ENCODE assay signal across 15 cellular contexts in the genomic region with DNA sequence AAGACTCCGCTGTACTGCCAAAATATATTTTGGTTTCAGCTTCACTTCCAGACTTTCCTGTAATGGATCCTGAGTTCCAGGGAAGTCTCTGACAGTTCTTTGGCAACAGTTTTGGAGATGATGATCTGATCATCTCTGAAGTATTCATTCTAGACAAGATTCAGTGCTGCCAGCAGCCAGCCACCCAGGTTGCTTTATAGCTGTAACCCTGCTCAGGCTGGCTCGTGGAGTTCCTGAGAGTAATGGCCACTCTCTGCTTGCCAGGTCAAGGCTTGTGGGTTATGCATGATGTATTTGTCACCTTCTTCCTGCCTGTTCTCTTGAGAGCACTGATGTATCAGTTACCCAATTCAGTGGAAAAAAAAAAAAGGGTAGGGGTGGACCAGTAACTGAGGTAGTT.
DNase-seq lines count a peak whose midpoint lies in the region; ATAC-seq, FAIRE-seq and TF ChIP-seq lines count a peak whose summit lies in the region.
"Had no signal": no experiment of that assay in that cellular context is flagged by ENCODE, and none has a peak within 500 bp of the region (broad histone marks: within the 10 kb centered on the region; RNA-seq: fewer than 3 reads in every experiment).

No MANE protein-coding gene starts in this region.

- TF ChIP-seq CTCF in cardiac fibroblast (IDR thresholded peaks at IDR 0.05; ENCODE audit: low read depth, low read length): no peak
- TF ChIP-seq CTCF in psoas muscle (IDR thresholded peaks at IDR 0.05): no peak
- TF ChIP-seq CTCF in Caco-2 (IDR thresholded peaks at IDR 0.05; ENCODE audit: insufficient read depth in 1 of 2, low read depth in 1 of 2, low read length in 1 of 2, severe bottlenecking in 1 of 2, unreplicated experiment in 1 of 2): no peak
- no peak for TF ChIP-seq CTCF in D721Med (IDR thresholded peaks at IDR 0.05; ENCODE audit: insufficient read depth, missing control alignments)

- CTCF ChIA-PET in Caco-2 (lab: Charles Lee): no interaction called here

- 9 to 35% (median 9%) methylated on average over 2 of the region's 2 CpGs for WGBS in psoas muscle, 3 donors

- H3K27me3 Mint-ChIP-seq in Caco-2 (ENCODE audit: insufficient read depth, unreplicated experiment): no peaks in the 10 kb centered on the region

- H3K4me1 ChIP-seq in psoas muscle: peaks cover 6% of the 10 kb centered on the region
- peaks cover 10% of the 10 kb centered on the region; the same call in 1 of the 2 replicates for H3K4me1 ChIP-seq in Caco-2

- DNase-seq in GM03348 (ENCODE audit: low spot score) (peak; percentile 16), HT1080 (ENCODE audit: low read depth) (peak; percentile 52), cardiac fibroblast (ENCODE audit: low read depth in 2 of 2) (peak; percentile 33 to 38), psoas muscle (peak; percentile 56 to 57), NCI-H1417 treated with DMSO at 0.1 percent for 48 hours (lab: John Stamatoyannopoulos, UW) (no peak), Caco-2 (no peak), D721Med (ENCODE audit: insufficient read length, low spot score) (no peak)
- DNase-seq: activated CD4-positive, alpha-beta T cell treated with anti-CD3 and anti-CD28 coated beads, Interleukin-2, amount 50 U/mL, for 4 hours; activated gamma-delta T cell treated with Interleukin-2 at 50 U/mL for 16 hours; left colon; NCI-H1417; NCI-H69; T-helper 9 cell had no signal

- peaks cover 30% of the 10 kb centered on the region for H3K36me3 Mint-ChIP-seq in Caco-2 (ENCODE audit: insufficient read depth, unreplicated experiment)

- no TSS peak for BruUV-seq in Caco-2 (replicated peaks; lab: Mats Ljungman, UMichigan)

- H3K4me3 Mint-ChIP-seq in Caco-2 (ENCODE audit: unreplicated experiment): no peak overlapping the region

- H3K27ac ChIP-seq in psoas muscle: no peak overlapping the region
- H3K27ac ChIP-seq: skin epidermis had no signal

- no peak overlapping the region for H3K27ac Mint-ChIP-seq in Caco-2 (ENCODE audit: unreplicated experiment)

- no peaks in the 10 kb centered on the region for H3K27me3 ChIP-seq in psoas muscle (ENCODE audit: insufficient read depth in 3 of 3, low read length in 2 of 3)
- H3K27me3 ChIP-seq in Caco-2 (replicated peaks; ENCODE audit: control insufficient read depth, insufficient read depth, low read length): no peaks in the 10 kb centered on the region

- no peak for FAIRE-seq in D721Med (lab: Jason Lieb, UNC)

- intact Hi-C loops in psoas muscle (cut with DNase I): no loop called here
- intact Hi-C loops in Caco-2 (cut with micrococcal nuclease; ENCODE audit: unreplicated experiment): loop anchor here (10.0 kb wide), 1 partner anchor 305 kb away; a partner anchor contains a TSS

- H3K4me1 Mint-ChIP-seq in Caco-2 (ENCODE audit: low read depth, unreplicated experiment): no peaks in the 10 kb centered on the region

- POLR2A ChIA-PET in Caco-2 (lab: Charles Lee): interaction anchor here (0.6 kb wide), 1 partner anchor 13 kb away, joined by 4 read pairs; no protein-coding TSS in a partner anchor

- ATAC-seq in psoas muscle (peak; percentile 66 to 92 (median 88)), GM19328 (IDR thresholded peaks at IDR 0.05; ENCODE audit: unreplicated experiment) (no peak)
- ATAC-seq: left colon had no signal

- H3K9me3 Mint-ChIP-seq in Caco-2 (ENCODE audit: unreplicated experiment): no peaks in the 10 kb centered on the region

- H3K4me3 ChIP-seq in cardiac fibroblast (replicated peaks in 1 of 2; ENCODE audit: low read depth in 2 of 2, low read length in 2 of 2) (no peak overlapping the region), psoas muscle (no peak overlapping the region), Caco-2 (ENCODE audit: low read depth, low read length) (no peak overlapping the region)
- H3K4me3 ChIP-seq: skin epidermis had no signal

- no peaks in the 10 kb centered on the region for H3K9me3 ChIP-seq in psoas muscle
- H3K9me3 ChIP-seq in Caco-2: no peaks in the 10 kb centered on the region

- H3K36me3 ChIP-seq in psoas muscle (ENCODE audit: insufficient read depth in 1 of 2, low read depth in 1 of 2) (peaks cover 0 to 15% of the 10 kb centered on the region in 2 donors), Caco-2 (ENCODE audit: control insufficient read depth, insufficient read depth, low read length) (peaks cover 2% of the 10 kb centered on the region; the same call in 1 of the 2 replicates)

Comparison
In these comparisons a context has a peak if more than half of its experiments do, and no peak if none do; other contexts are left out.
1. DNase-seq: peak in GM03348 (single experiment), HT1080 (single experiment), cardiac fibroblast (2 of 2) and psoas muscle (2 of 2); none in NCI-H1417 treated with DMSO at 0.1 percent for 48 hours (single experiment), Caco-2 (0 of 2) and D721Med (single experiment).